ENCODE assay signal across 1 cellular context in genomic region chr19:30479231-30479630, GRCh38.
A peak's percentile ranks its signal among the peaks of the same experiment; 100 is the strongest.
TF ChIP-seq lines count a peak whose summit lies in the region.

No MANE protein-coding gene starts in this region.

TF ChIP-seq in K562, 482 proteins besides CTCF, POLR2A, EP300 and RAD21 (continued from another document):
- TF ChIP-seq NCOR1 (IDR thresholded peaks at IDR 0.05), result no peak
- no peak for TF ChIP-seq HDAC6 (IDR thresholded peaks at IDR 0.05; ENCODE audit: low read depth, low read length)
- TF ChIP-seq DMBX1 (CRISPR knock-in tag; IDR thresholded peaks at IDR 0.05; ENCODE audit: borderline replicate concordance), result no peak
- TF ChIP-seq KLF6 (CRISPR knock-in tag; IDR thresholded peaks at IDR 0.05; ENCODE audit: borderline replicate concordance), result no peak
- TF ChIP-seq MCM2 (IDR thresholded peaks at IDR 0.05; ENCODE audit: low read depth), result no peak
- no peak for TF ChIP-seq ZNF561 (CRISPR knock-in tag; conservative IDR thresholded peaks at IDR 0.05)
- TF ChIP-seq, protein P1, sequence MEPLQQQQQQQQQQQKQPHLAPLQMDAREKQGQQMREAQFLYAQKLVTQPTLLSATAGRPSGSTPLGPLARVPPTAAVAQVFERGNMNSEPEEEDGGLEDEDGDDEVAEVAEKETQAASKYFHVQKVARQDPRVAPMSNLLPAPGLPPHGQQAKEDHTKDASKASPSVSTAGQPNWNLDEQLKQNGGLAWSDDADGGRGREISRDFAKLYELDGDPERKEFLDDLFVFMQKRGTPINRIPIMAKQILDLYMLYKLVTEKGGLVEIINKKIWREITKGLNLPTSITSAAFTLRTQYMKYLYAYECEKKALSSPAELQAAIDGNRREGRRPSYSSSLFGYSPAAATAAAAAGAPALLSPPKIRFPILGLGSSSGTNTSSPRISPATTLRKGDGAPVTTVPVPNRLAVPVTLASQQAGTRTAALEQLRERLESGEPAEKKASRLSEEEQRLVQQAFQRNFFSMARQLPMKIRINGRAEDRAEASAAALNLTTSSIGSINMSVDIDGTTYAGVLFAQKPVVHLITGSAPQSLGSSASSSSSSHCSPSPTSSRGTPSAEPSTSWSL (CRISPR knock-in tag; IDR thresholded peaks at IDR 0.05; ENCODE audit: borderline replicate concordance), result no peak
- TF ChIP-seq NFE2L1 (tag; IDR thresholded peaks at IDR 0.05; ENCODE audit: borderline replicate concordance, low read depth), result no peak
- no peak for TF ChIP-seq CEBPB (tag; IDR thresholded peaks at IDR 0.05)
- TF ChIP-seq, protein P2, sequence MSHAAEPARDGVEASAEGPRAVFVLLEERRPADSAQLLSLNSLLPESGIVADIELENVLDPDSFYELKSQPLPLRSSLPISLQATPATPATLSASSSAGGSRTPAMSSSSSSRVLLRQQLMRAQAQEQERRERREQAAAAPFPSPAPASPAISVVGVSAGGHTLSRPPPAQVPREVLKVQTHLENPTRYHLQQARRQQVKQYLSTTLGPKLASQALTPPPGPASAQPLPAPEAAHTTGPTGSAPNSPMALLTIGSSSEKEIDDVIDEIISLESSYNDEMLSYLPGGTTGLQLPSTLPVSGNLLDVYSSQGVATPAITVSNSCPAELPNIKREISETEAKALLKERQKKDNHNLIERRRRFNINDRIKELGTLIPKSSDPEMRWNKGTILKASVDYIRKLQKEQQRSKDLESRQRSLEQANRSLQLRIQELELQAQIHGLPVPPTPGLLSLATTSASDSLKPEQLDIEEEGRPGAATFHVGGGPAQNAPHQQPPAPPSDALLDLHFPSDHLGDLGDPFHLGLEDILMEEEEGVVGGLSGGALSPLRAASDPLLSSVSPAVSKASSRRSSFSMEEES (CRISPR knock-in tag; IDR thresholded peaks at IDR 0.05), result peak; percentile 13; the same call in 1 of the 2 replicates
- no peak for TF ChIP-seq LARP7 (IDR thresholded peaks at IDR 0.05)
